24 cellular contexts compared by ENCODE assay signal in genomic region chr1:41236781-41237180, GRCh38.
"Had no signal": no experiment of that assay in that cellular context is flagged by ENCODE, and none has a peak within 500 bp of the region (broad histone marks: within the 10 kb centered on the region; RNA-seq: fewer than 3 reads in every experiment).

No MANE protein-coding gene starts in this region.

- H3K9me3 ChIP-seq: gastroesophageal sphincter, heart right ventricle, left ventricle myocardium inferior, mucosa of descending colon, prostate gland, right atrium auricular region, suprapubic skin, transverse colon, uterus had no signal

- H3K9ac ChIP-seq: neural progenitor cell had no signal

- H3K27me3 ChIP-seq: gastroesophageal sphincter, heart right ventricle, neural progenitor cell, right atrium auricular region, suprapubic skin, transverse colon, uterus had no signal

- H3K27ac ChIP-seq: gastroesophageal sphincter, heart right ventricle, left ventricle myocardium inferior, neural progenitor cell, prostate gland, skin epidermis, suprapubic skin, transverse colon, uterus had no signal

- H3K4me2 ChIP-seq: neural progenitor cell had no signal

- H3K36me3 ChIP-seq: gastroesophageal sphincter, heart right ventricle, left ventricle myocardium inferior, neural progenitor cell, prostate gland, right atrium auricular region, suprapubic skin, transverse colon, uterus had no signal

- H2AFZ ChIP-seq: neural progenitor cell had no signal

- DNase-seq: activated CD4-positive, alpha-beta memory T cell treated with anti-CD3 and anti-CD28 coated beads for 36 hours; activated naive CD4-positive, alpha-beta T cell treated with Interleukin-2 at 50 U/mL for 16 hours; activated naive CD8-positive, alpha-beta T cell treated with anti-CD3 and anti-CD28 coated beads, Interleukin-2, amount 10 ng/mL, durations not matched to agents 7 days and 5 days; activated T-cell treated with anti-CD3 and anti-CD28 coated beads for 4 hours; cerebellar nuclear complex; cortex of kidney; heart right ventricle; immature natural killer cell; kidney glomerular epithelial cell; left ventricle myocardium inferior; mucosa of descending colon; naive thymus-derived CD4-positive, alpha-beta T cell; stimulated activated CD4-positive, alpha-beta T cell treated with anti-CD3 and anti-CD28 coated beads, Interleukin-4, amount 100 ng/mL, for 1 hour; stimulated activated naive CD8-positive, alpha-beta T cell treated with anti-CD3 and anti-CD28 coated beads, Interleukin-15, amount 100 ng/mL, for 72 hours; T-helper 1 cell; T1000; transverse colon; uterus had no signal

- H3K4me3 ChIP-seq: gastroesophageal sphincter, heart right ventricle, left ventricle myocardium inferior, mucosa of descending colon, neural progenitor cell, prostate gland, right atrium auricular region, skin epidermis, suprapubic skin, transverse colon, uterus had no signal
